Comparison of ENCODE assay signal across 15 cellular contexts in the genomic region with DNA sequence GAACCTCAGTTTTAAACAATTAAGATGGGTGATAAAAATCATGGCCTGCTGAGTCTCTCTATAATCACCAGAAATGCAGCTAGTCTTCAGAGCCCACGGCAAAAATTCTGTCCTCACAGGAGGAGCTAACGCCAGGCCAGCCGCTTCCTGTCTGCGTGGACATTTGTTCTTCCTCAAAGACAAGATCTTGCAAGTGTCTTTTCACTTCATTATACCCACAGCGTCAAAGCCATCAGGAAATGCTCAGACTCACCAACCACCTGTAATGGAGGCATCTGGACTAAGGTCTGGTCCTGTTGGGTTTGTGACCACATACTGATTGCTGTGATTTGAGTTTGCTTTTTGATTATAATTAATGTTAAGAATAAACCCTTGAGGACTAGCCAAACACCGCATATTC.
"Had no signal": no experiment of that assay in that cellular context is flagged by ENCODE, and none has a peak within 500 bp of the region (broad histone marks: within the 10 kb centered on the region; RNA-seq: fewer than 3 reads in every experiment).

No MANE protein-coding gene starts in this region.

- H3K4me1 ChIP-seq: esophagus squamous epithelium, gastroesophageal sphincter, neural progenitor cell, pancreas had no signal

- H3K27ac Mint-ChIP-seq: effector memory CD8-positive, alpha-beta T cell; natural killer cell treated with Interleukin-12 subunit alpha and Interleukin-12 subunit beta and Interleukin-15 and Interleukin-18, amount 100 ng/mL, for 72 hours; neural progenitor cell; progenitor cell of endocrine pancreas had no signal

- H3K9me3 ChIP-seq: esophagus squamous epithelium, pancreas had no signal

- H3K36me3 Mint-ChIP-seq: neural progenitor cell had no signal

- H3K9ac ChIP-seq: neural progenitor cell had no signal

- H3K36me3 ChIP-seq: esophagus squamous epithelium, gastroesophageal sphincter, neural progenitor cell, pancreas had no signal

- H3K27ac ChIP-seq: esophagus squamous epithelium, gastroesophageal sphincter, neural progenitor cell, pancreas had no signal

- H3K27me3 ChIP-seq: esophagus squamous epithelium, gastroesophageal sphincter, neural progenitor cell, pancreas had no signal

- FAIRE-seq: pancreas had no signal

- H3K4me2 ChIP-seq: neural progenitor cell, smooth muscle cell had no signal

- H3K4me3 ChIP-seq: esophagus squamous epithelium, gastroesophageal sphincter, neural progenitor cell, pancreas, smooth muscle cell had no signal

- DNase-seq: effector memory CD8-positive, alpha-beta T cell; esophagus squamous epithelium; foreskin fibroblast; hippocampal formation; left colon; occipital lobe; pancreas; stimulated activated CD4-positive, alpha-beta T cell treated with anti-CD3 and anti-CD28 coated beads, Interleukin-2, amount 100 ng/mL, for 48 hours; stimulated activated naive CD4-positive, alpha-beta T cell treated with Interleukin-2 at 50 U/mL for 16 hours; trophoblast cell had no signal

- H3K4me3 Mint-ChIP-seq: effector memory CD8-positive, alpha-beta T cell; natural killer cell treated with Interleukin-12 subunit alpha and Interleukin-12 subunit beta and Interleukin-15 and Interleukin-18, amount 100 ng/mL, for 72 hours; neural progenitor cell had no signal

- H2AFZ ChIP-seq: neural progenitor cell had no signal

- H3K27me3 Mint-ChIP-seq: effector memory CD8-positive, alpha-beta T cell; natural killer cell treated with Interleukin-12 subunit alpha and Interleukin-12 subunit beta and Interleukin-15 and Interleukin-18, amount 100 ng/mL, for 72 hours; progenitor cell of endocrine pancreas had no signal
